In the genomic region with DNA sequence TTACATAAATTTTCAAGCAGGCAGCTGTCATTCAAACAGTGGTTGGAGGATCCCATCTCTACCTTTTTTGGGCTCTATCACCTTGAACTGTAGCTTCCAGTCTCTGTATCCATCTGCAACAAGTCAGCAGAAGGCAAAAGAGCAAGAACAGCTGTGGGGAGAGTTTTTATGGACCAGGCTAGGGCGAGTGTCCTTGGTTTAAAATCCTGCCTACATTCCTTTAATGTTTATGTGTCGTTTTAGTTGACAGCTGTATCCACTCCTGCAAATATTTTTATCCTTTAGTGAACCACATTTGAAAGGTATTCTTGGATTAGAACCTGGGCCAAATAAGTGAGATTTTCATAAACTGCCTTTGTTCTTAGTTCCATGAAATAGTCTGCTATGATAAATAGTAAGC, we compare ENCODE assay signal across 16 cellular contexts.
A peak's percentile ranks its signal among the peaks of the same experiment; 100 is the strongest.
DNase-seq lines count a peak whose midpoint lies in the region; ATAC-seq and FAIRE-seq lines count a peak whose summit lies in the region.
"Had no signal": no experiment of that assay in that cellular context is flagged by ENCODE, and none has a peak within 500 bp of the region (broad histone marks: within the 10 kb centered on the region; RNA-seq: fewer than 3 reads in every experiment).

No MANE protein-coding gene starts in this region.

- no peak overlapping the region for H3K4me3 Mint-ChIP-seq in activated T-cell treated with anti-CD3 and anti-CD28 coated beads, Interleukin-2, amount 50 U/mL, for 24 hours
- H3K4me3 Mint-ChIP-seq: CD8-positive, alpha-beta memory T cell; GM23338 had no signal

- peaks cover 21% of the 10 kb centered on the region for H3K27me3 Mint-ChIP-seq in activated T-cell treated with anti-CD3 and anti-CD28 coated beads, Interleukin-2, amount 50 U/mL, for 24 hours

- no peaks in the 10 kb centered on the region for H3K36me3 ChIP-seq in GM23248 (ENCODE audit: low read depth)
- no peaks in the 10 kb centered on the region for H3K36me3 ChIP-seq in adipocyte (ENCODE audit: control insufficient read depth, insufficient read depth, low read length, severe bottlenecking)

- no peak overlapping the region for H3K4me3 ChIP-seq in GM23248
- H3K4me3 ChIP-seq in adipocyte (ENCODE audit: low read length) = no peak overlapping the region
- H3K4me3 ChIP-seq: A549, GM12878, GM23338 had no signal

- no peak overlapping the region for H3K27ac Mint-ChIP-seq in activated T-cell treated with anti-CD3 and anti-CD28 coated beads, Interleukin-2, amount 50 U/mL, for 24 hours
- H3K27ac Mint-ChIP-seq: CD8-positive, alpha-beta memory T cell; GM23338 had no signal

- in situ Hi-C loops in GM23248 (cut with MboI) = no loop called here

- no peak overlapping the region for H3K9ac ChIP-seq in GM23248
- H3K9ac ChIP-seq in adipocyte (ENCODE audit: low read length) = no peak overlapping the region

- H3K9me3 Mint-ChIP-seq in activated T-cell treated with anti-CD3 and anti-CD28 coated beads, Interleukin-2, amount 50 U/mL, for 24 hours = no peaks in the 10 kb centered on the region

- H3K4me1 Mint-ChIP-seq in activated T-cell treated with anti-CD3 and anti-CD28 coated beads, Interleukin-2, amount 50 U/mL, for 24 hours (ENCODE audit: low read depth) = no peaks in the 10 kb centered on the region
- H3K4me1 Mint-ChIP-seq: CD8-positive, alpha-beta memory T cell; GM23338 had no signal

- H3K4me1 ChIP-seq in GM23248 (ENCODE audit: insufficient read depth) (peaks cover 4% of the 10 kb centered on the region; the same call in 1 of the 2 replicates), adipocyte (ENCODE audit: control insufficient read depth, insufficient read depth, low read length) (peaks cover 16% of the 10 kb centered on the region)
- H3K4me1 ChIP-seq: A549, Caco-2 had no signal

- DNase-seq in GM23248 = no peak
- DNase-seq in adipocyte (ENCODE audit: low read depth) = peak; percentile 5
- DNase-seq in myocyte (ENCODE audit: low read depth) = peak; percentile 66
- DNase-seq in glomerular visceral epithelial cell (ENCODE audit: extremely low spot score) = no peak
- no peak for DNase-seq in RCC 7860 (ENCODE audit: low spot score)
- DNase-seq in activated T-cell treated with anti-CD3 and anti-CD28 coated beads, Interleukin-2, amount 50 U/mL, for 24 hours = no peak
- DNase-seq: Caco-2; CD8-positive, alpha-beta memory T cell; DND-41; H7; IMR-90 had no signal

- no peak for ATAC-seq in GM18868 (IDR thresholded peaks at IDR 0.05; ENCODE audit: unreplicated experiment)
- ATAC-seq: A549, GM12878, GM23338 had no signal

- H3K9me2 ChIP-seq in GM23248 (ENCODE audit: insufficient read depth) = no peaks in the 10 kb centered on the region

- no peak overlapping the region for H3K27ac ChIP-seq in GM23248
- H3K27ac ChIP-seq: A549 had no signal

- 0 out of 2 replicates have a peak overlapping the region, but pooled peaks have one; percentile 21 for H2AFZ ChIP-seq in GM23248
- H2AFZ ChIP-seq: GM23338 had no signal

- no peaks in the 10 kb centered on the region for H3K36me3 Mint-ChIP-seq in activated T-cell treated with anti-CD3 and anti-CD28 coated beads, Interleukin-2, amount 50 U/mL, for 24 hours (ENCODE audit: low read depth)
- H3K36me3 Mint-ChIP-seq: CD8-positive, alpha-beta memory T cell had no signal

- no peak overlapping the region for H3K4me2 ChIP-seq in GM23248 (ENCODE audit: unreplicated experiment)
- H3K4me2 ChIP-seq: A549, GM23338 had no signal

- H3K79me2 ChIP-seq in GM23248 (ENCODE audit: insufficient read depth) = no peaks in the 10 kb centered on the region

- no peak for FAIRE-seq in RCC 7860 (lab: Jason Lieb, UNC)
- FAIRE-seq: A549, GM12878, GM18507 had no signal

- no peaks in the 10 kb centered on the region for H3K9me3 ChIP-seq in GM23248 (ENCODE audit: low read depth)
- no peaks in the 10 kb centered on the region for H3K9me3 ChIP-seq in adipocyte (ENCODE audit: control insufficient read depth, low read length)
- H3K9me3 ChIP-seq: A549 had no signal

- no peaks in the 10 kb centered on the region for H4K20me1 ChIP-seq in GM23248 (ENCODE audit: insufficient read depth)

- WGBS in GM23248 (ENCODE audit: low coverage in 1 of 2, low lambda C conversion rate in 2 of 2, missing lambda C conversion rate in 2 of 2), 2 experiments = 6 to 21% methylated on average over 2 of the region's 2 CpGs

- H3K27me3 ChIP-seq in GM23248 (replicated peaks; ENCODE audit: insufficient read depth) (no peaks in the 10 kb centered on the region), adipocyte (replicated peaks; ENCODE audit: control insufficient read depth, insufficient read depth, low read length) (no peaks in the 10 kb centered on the region)

- no peaks in the 10 kb centered on the region; the same call in 1 of the 2 replicates for H3F3A ChIP-seq in GM23248 (ENCODE audit: insufficient read depth)

Comparison
In these comparisons a context has a peak if more than half of its experiments do, and no peak if none do; other contexts are left out.
1. DNase-seq: peak in adipocyte (single experiment) and myocyte (single experiment); none in GM23248 (single experiment), glomerular visceral epithelial cell (single experiment), RCC 7860 (single experiment) and activated T-cell treated with anti-CD3 and anti-CD28 coated beads, Interleukin-2, amount 50 U/mL, for 24 hours (single experiment).